Comparison of ENCODE assay signal across 1 cellular context in genomic region chr12:48937170-48937569, GRCh38.
TF ChIP-seq lines count a peak whose summit lies in the region.

No MANE protein-coding gene starts in this region.

TF ChIP-seq in H1, 55 proteins besides CTCF, POLR2A, EP300 and RAD21:
- TF ChIP-seq TCF12 (IDR thresholded peaks at IDR 0.05; ENCODE audit: low read depth, low read length) = no peak
